Comparison of ENCODE assay signal across 21 cellular contexts in genomic region chr21:43664358-43664757, GRCh38. TPM values are rescaled to one million over a fixed set of nuclear protein-coding genes. Genes with fewer than 3 reads are reported as not detected.
"Had no signal": no experiment of that assay in that cellular context is flagged by ENCODE, and none has a peak within 500 bp of the region (broad histone marks: within the 10 kb centered on the region; RNA-seq: fewer than 3 reads in every experiment).

No MANE protein-coding gene starts in this region.

- H3K27me3 Mint-ChIP-seq: activated naive CD8-positive, alpha-beta T cell had no signal

- H3K9me3 Mint-ChIP-seq: endodermal cell, natural killer cell had no signal

- H3K27ac ChIP-seq: body of pancreas, lower lobe of right lung, neutrophil, pancreas, right lobe of liver, thyroid gland had no signal

- H3K27me3 ChIP-seq: body of pancreas, pancreas, right lobe of liver, thyroid gland had no signal

- H3K27ac Mint-ChIP-seq: endodermal cell; natural killer cell; T-helper 2 cell treated with Interferon-gamma antibody and Interleukin-4, amounts not matched to agents 5 μg/mL and 100 μg/mL, for 36 hours had no signal

- H3K36me3 Mint-ChIP-seq: natural killer cell had no signal

- ATAC-seq: body of pancreas, left colon, lower lobe of right lung, natural killer cell, pancreas had no signal

- H3K4me3 ChIP-seq: body of pancreas, lower lobe of right lung, pancreas, right lobe of liver, smooth muscle cell, thyroid gland had no signal

- H3K4me3 Mint-ChIP-seq: activated naive CD8-positive, alpha-beta T cell; endodermal cell; natural killer cell; T-helper 2 cell treated with Interferon-gamma antibody and Interleukin-4, amounts not matched to agents 5 μg/mL and 100 μg/mL, for 36 hours had no signal

- H3K9me3 ChIP-seq: body of pancreas, lower lobe of right lung, neutrophil, pancreas, right lobe of liver, thyroid gland had no signal

- DNase-seq: activated CD4-positive, alpha-beta T cell treated with anti-CD3 and anti-CD28 coated beads, Interleukin-2, amount 50 U/mL, for 4 hours; activated gamma-delta T cell; activated T-cell treated with anti-CD3 and anti-CD28 coated beads, Interleukin-2, amount 50 U/mL, for 48 hours; body of pancreas; endodermal cell; foreskin melanocyte; hypothalamus; islet precursor cell; left colon; lower lobe of right lung; natural killer cell; pancreas; right lobe of liver; stimulated activated CD4-positive, alpha-beta T cell treated with anti-CD3 and anti-CD28 coated beads, Interleukin-4, amount 100 ng/mL, for 1 hour; SW 1271; thyroid gland had no signal

RNA-seq across cellular contexts. Expression of gene HSF2BP, which starts 5.1 kb away (rescaled TPM):
- total RNA-seq: cardiac septum had no signal
